In the genomic region with DNA sequence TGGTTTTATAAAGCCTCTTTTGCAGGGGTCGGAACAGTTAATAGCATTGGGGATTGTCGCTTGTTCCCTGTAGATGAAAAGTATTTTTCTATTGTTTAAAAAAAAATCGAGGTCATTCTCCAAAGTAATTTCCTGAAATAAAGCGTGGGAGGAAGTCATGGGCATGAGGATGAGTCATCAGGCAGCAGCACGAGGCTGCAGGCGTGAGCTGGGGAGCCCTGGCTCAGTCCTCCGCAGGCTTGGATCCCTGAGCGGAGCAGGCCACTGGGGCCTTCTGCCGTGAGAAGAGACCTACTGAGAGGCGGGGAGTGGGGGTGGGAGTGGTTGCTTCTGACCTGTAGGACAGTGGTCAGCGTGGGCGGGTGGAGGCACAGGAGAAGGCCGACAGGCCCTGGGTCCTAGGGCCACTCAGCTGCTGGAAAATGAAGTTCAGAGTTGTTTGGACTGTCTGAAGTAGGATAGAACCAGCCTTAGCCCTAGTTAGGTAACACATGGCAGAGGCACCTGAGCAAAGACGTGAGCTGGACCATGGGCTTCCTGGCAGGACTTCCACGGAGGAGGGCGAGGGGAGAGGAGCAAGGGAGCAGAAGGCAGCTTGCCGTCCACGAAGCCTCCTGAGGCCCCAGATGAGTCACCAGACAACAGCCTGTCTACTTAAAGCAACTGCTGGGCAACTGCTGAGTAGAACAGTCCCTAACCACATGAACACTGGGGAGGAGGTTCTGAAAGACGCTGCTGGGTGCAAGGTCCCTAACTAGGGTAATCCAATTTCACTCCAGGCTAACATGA, we compare ENCODE assay signal across 8 cellular contexts. TPM values are rescaled to one million over a fixed set of nuclear protein-coding genes. Genes with fewer than 3 reads are reported as not detected.
DNase-seq lines count a peak whose midpoint lies in the region; ATAC-seq and TF ChIP-seq lines count a peak whose summit lies in the region.

No MANE protein-coding gene starts in this region.

- intact Hi-C loops in body of pancreas (cut with DNase I), result no loop called here

- no peak overlapping the region for H4K5ac ChIP-seq in H9 (ENCODE audit: insufficient read length, low read depth, low read length)

- H3K23me2 ChIP-seq in H9 (ENCODE audit: insufficient read length, low read depth, low read length, poor library complexity, severe bottlenecking), result no peaks in the 10 kb centered on the region

- no peak overlapping the region for H3K4ac ChIP-seq in H9 (ENCODE audit: low read depth, low read length)

- H3K79me2 ChIP-seq in H9 (ENCODE audit: insufficient read depth, low read length), result no peaks in the 10 kb centered on the region

- H2BK12ac ChIP-seq in H9 (ENCODE audit: insufficient read length, low read depth, low read length), result no peak overlapping the region

- H3T11ph ChIP-seq in H9 (ENCODE audit: low read length), result no peak overlapping the region

- H4K91ac ChIP-seq in H9 (ENCODE audit: insufficient read length, low read depth, low read length), result no peak overlapping the region

- H3K27ac ChIP-seq in H9 (ENCODE audit: insufficient read length, low read depth, low read length) (no peak overlapping the region), body of pancreas (peak overlapping the region; percentile 70 to 95 (median 85)), skin epidermis (peak overlapping the region; percentile 45 to 99 (median 96))

- H2BK5ac ChIP-seq in H9 (ENCODE audit: insufficient read length, low read length), result no peak overlapping the region

- H3K4me3 ChIP-seq in body of pancreas, result no peak overlapping the region
- H3K4me3 ChIP-seq in skin epidermis, result no peak overlapping the region

- no peaks in the 10 kb centered on the region for H3K9me3 ChIP-seq in H9 (ENCODE audit: control insufficient read depth, low read depth, low read length)
- H3K9me3 ChIP-seq in body of pancreas, result no peaks in the 10 kb centered on the region

- H3K9me3 Mint-ChIP-seq in H9, result no peaks in the 10 kb centered on the region

- no peak overlapping the region for H3K9ac ChIP-seq in H9 (ENCODE audit: extremely low read depth, insufficient read length, low read length)

- H3K4me1 Mint-ChIP-seq in H9, result peaks cover 26% of the 10 kb centered on the region in 2 experiments

- peak in 2 of 3 donors; percentile 33 to 41 for TF ChIP-seq POLR2A in body of pancreas (IDR thresholded peaks at IDR 0.05)

- H3K79me1 ChIP-seq in H9 (ENCODE audit: insufficient read depth, low read depth, low read length, poor library complexity, severe bottlenecking), result no peaks in the 10 kb centered on the region

- H3K27me3 ChIP-seq in H9 (ENCODE audit: insufficient read depth, low read length) (no peaks in the 10 kb centered on the region), body of pancreas (no peaks in the 10 kb centered on the region)

- no peak overlapping the region for H2AFZ ChIP-seq in H9 (ENCODE audit: low read length)

- no peaks in the 10 kb centered on the region for H4K20me1 ChIP-seq in H9 (ENCODE audit: control insufficient read depth, insufficient read depth, insufficient read length)

- H3K4me3 Mint-ChIP-seq in H9, result no peak overlapping the region

- H3K36me3 ChIP-seq in body of pancreas (replicated peaks in 1 of 2; ENCODE audit: insufficient read depth in 1 of 2, low read depth in 2 of 2), result no peaks in the 10 kb centered on the region

- peaks cover 20% of the 10 kb centered on the region for H3K27me3 Mint-ChIP-seq in H9 (ENCODE audit: low read depth)

- H3K4me1 ChIP-seq in H9 (ENCODE audit: insufficient read depth, low read length), result peaks cover 12% of the 10 kb centered on the region; the same call in 1 of the 2 replicates
- peaks cover 27% of the 10 kb centered on the region for H3K4me1 ChIP-seq in body of pancreas

- no peak overlapping the region for H4K8ac ChIP-seq in H9 (replicated peaks; ENCODE audit: insufficient read length, low read depth, low read length)

- H2BK15ac ChIP-seq in H9 (ENCODE audit: low read depth, low read length), result no peak overlapping the region

- TF ChIP-seq CTCF in H9 (conservative IDR thresholded peaks at IDR 0.05), result no peak
- TF ChIP-seq CTCF in body of pancreas (IDR thresholded peaks at IDR 0.05), result no peak

- H3K27ac Mint-ChIP-seq in H9, result peak overlapping the region in 1 of 3 experiments; percentile 96; a peak in 3 of 7 replicates

- ATAC-seq in body of pancreas, result peak; percentile 85

- no peak overlapping the region for H2BK20ac ChIP-seq in H9 (ENCODE audit: low read depth, low read length, poor library complexity, severe bottlenecking)

- no peak overlapping the region for H3K56ac ChIP-seq in H9 (ENCODE audit: insufficient read length, low read depth, low read length)

- H3K4me2 ChIP-seq in H9 (ENCODE audit: insufficient read depth, insufficient read length, low read length), result no peak overlapping the region

- H3K14ac ChIP-seq in H9 (ENCODE audit: insufficient read depth, low read length), result peak overlapping the region; percentile 44; the same call in 1 of the 2 replicates

- H3K18ac ChIP-seq in H9 (ENCODE audit: insufficient read length, low read depth, low read length), result no peak overlapping the region

- WGBS in H9 (ENCODE audit: extremely low coverage, insufficient read length, low lambda C conversion rate), result no CpG with 5 or more reads among the region's 19 CpGs
- WGBS in body of pancreas, 2 donors, result 49 to 51% methylated on average over 19 of the region's 19 CpGs

- no peak overlapping the region for H2AK5ac ChIP-seq in H9 (ENCODE audit: insufficient read length, low read length)

- no peak overlapping the region for H2BK120ac ChIP-seq in H9 (ENCODE audit: low read depth, low read length, poor library complexity, severe bottlenecking)

- no peak overlapping the region for H3K23ac ChIP-seq in H9 (ENCODE audit: insufficient read length, low read depth, low read length)

- peak; percentile 24 to 33 for DNase-seq in AML-193 (lab: John Stamatoyannopoulos, UW)
- peak; percentile 57 for DNase-seq in H9
- DNase-seq in SHP77 treated with DMSO at 0.1 percent for 48 hours (lab: John Stamatoyannopoulos, UW), result peak; percentile 23
- peak; percentile 73 to 92 (median 82) for DNase-seq in body of pancreas
- DNase-seq in iPS-NIHi11 (ENCODE audit: low spot score), result peak; percentile 75
- no peak for DNase-seq in NCI-H345 treated with DMSO at 0.1 percent for 48 hours (lab: John Stamatoyannopoulos, UW; ENCODE audit: unreplicated experiment)
- DNase-seq in NCI-H748 treated with DMSO at 0.1 percent for 48 hours (lab: John Stamatoyannopoulos, UW), result no peak

- peaks cover 0 to 5% (median 0%) of the 10 kb centered on the region in 3 experiments; a peak in 2 of 7 replicates for H3K36me3 Mint-ChIP-seq in H9 (ENCODE audit: insufficient read depth in 1 of 3, low read depth in 3 of 3)

RNA-seq across cellular contexts. Expression of gene LGALS3, which starts 21.1 kb away (rescaled TPM):
- total RNA-seq in H9 (2021) (3.7 and 4.0 TPM in 2 replicates), body of pancreas (100 to 1,000 TPM in 1 of 2 donors, 10 to 100 TPM in 1; 53.4 to 145 TPM)

RNA-seq across cellular contexts. Expression of gene MAPK1IP1L, which starts 56.5 kb away (rescaled TPM):
- 133 TPM in 2 replicates for total RNA-seq in H9 (2021)
- total RNA-seq in body of pancreas, result 10 to 100 TPM in 1 of 2 donors, 1 to 10 TPM in 1; 7.9 to 13.2 TPM

Comparison
In these comparisons a context has a peak if more than half of its experiments do, and no peak if none do; other contexts are left out.
1. DNase-seq: peak in AML-193 (2 of 2), H9 (single experiment), SHP77 treated with DMSO at 0.1 percent for 48 hours (single experiment), body of pancreas (4 of 4) and iPS-NIHi11 (single experiment); none in NCI-H345 treated with DMSO at 0.1 percent for 48 hours (single experiment) and NCI-H748 treated with DMSO at 0.1 percent for 48 hours (single experiment).
2. RNA of gene LGALS3, which starts 21.1 kb away (total RNA-seq): 53.4 to 145 TPM in body of pancreas; 3.7 to 4.0 TPM in H9; every median in the first group is over 10 times any median in the second.